ENCODE assay signal across 8 cellular contexts in the genomic region with DNA sequence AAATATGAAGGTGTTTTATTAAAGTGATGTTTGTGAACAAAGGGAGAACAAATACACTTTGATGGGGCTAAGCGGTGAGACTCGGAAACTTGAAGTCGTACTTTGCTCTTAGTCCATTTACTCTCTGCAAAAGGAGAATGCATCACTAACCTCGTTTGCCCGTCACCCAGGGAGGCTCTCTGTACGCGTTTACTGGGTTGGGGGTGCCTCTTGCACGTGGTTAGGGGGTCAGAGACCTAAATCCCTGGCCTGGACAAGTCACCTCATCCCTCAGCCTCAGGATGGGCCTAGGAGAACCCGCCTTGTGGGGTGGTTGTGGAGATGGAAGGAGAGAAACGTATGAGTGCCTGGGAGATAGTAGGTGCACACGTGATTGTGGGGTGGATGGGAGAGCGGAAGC. TPM values are rescaled to one million over a fixed set of nuclear protein-coding genes. Genes with fewer than 3 reads are reported as not detected.
DNase-seq lines count a peak whose midpoint lies in the region; ATAC-seq, FAIRE-seq and TF ChIP-seq lines count a peak whose summit lies in the region.

No MANE protein-coding gene starts in this region.

- peaks cover 0 to 5% (median 4%) of the 10 kb centered on the region in 3 donors for H3K27me3 Mint-ChIP-seq in CD14-positive monocyte (ENCODE audit: low read depth in 3 of 3)

- intact Hi-C loops in CD14-positive monocyte (cut with micrococcal nuclease): loop anchor here (5.0 to 10.0 kb wide), 2 partner anchors 242 to 249 kb away; a partner anchor contains a TSS

- peak overlapping the region; percentile 96 for H2AFZ ChIP-seq in MM.1S (ENCODE audit: low read length)
- H2AFZ ChIP-seq in neuron (ENCODE audit: low read depth, low read length): peak overlapping the region; percentile 75

- H3K9me2 ChIP-seq in MM.1S (replicated peaks; ENCODE audit: insufficient read depth, low read length): no peaks in the 10 kb centered on the region

- ATAC-seq in esophagus mucosa (no peak), HG03520 (IDR thresholded peaks at IDR 0.05; ENCODE audit: unreplicated experiment) (no peak)

- H3K4me2 ChIP-seq in MM.1S (ENCODE audit: low read depth, low read length): peak overlapping the region; percentile 84

- H3K4me3 Mint-ChIP-seq in CD14-positive monocyte: peak overlapping the region; percentile 87 to 93

- TF ChIP-seq CTCF in CD14-positive monocyte (IDR thresholded peaks at IDR 0.05): no peak
- no peak for TF ChIP-seq CTCF in MM.1S (IDR thresholded peaks at IDR 0.05; ENCODE audit: low read length)

- peak overlapping the region; percentile 79 to 90 (median 87) for H3K27ac Mint-ChIP-seq in CD14-positive monocyte

- no peak for DNase-seq in CD14-positive monocyte (ENCODE audit: low spot score)
- no peak for DNase-seq in MM.1S
- no peak for DNase-seq in RCC 7860 (ENCODE audit: low spot score)
- no peak for DNase-seq in NCI-H748 (lab: John Stamatoyannopoulos, UW; ENCODE audit: unreplicated experiment)

- H3K4me1 ChIP-seq in MM.1S (ENCODE audit: low read length) (peaks cover 14% of the 10 kb centered on the region), neuron (ENCODE audit: insufficient read depth, low read length) (peaks cover 13% of the 10 kb centered on the region)

- H3K4me3 ChIP-seq in MM.1S (ENCODE audit: low read length) (peak overlapping the region; percentile 37), neuron (ENCODE audit: low read length) (peak overlapping the region; percentile 34)

- peak overlapping the region; percentile 25; the same call in 1 of the 2 replicates for H3K9ac ChIP-seq in MM.1S (ENCODE audit: low read length)

- peaks cover 0 to 1% (median 0%) of the 10 kb centered on the region in 7 donors for H3K9me3 Mint-ChIP-seq in CD14-positive monocyte

- H3F3A ChIP-seq in MM.1S (ENCODE audit: insufficient read depth, low read length): no peaks in the 10 kb centered on the region

- H3K79me2 ChIP-seq in MM.1S (ENCODE audit: low read length): no peaks in the 10 kb centered on the region; the same call in 1 of the 2 replicates

- no peaks in the 10 kb centered on the region for H4K20me1 ChIP-seq in MM.1S (ENCODE audit: insufficient read depth, low read length)

- no peak for FAIRE-seq in RCC 7860 (lab: Jason Lieb, UNC)

- H3K36me3 ChIP-seq in MM.1S (replicated peaks; ENCODE audit: insufficient read depth, low read length): no peaks in the 10 kb centered on the region
- no peaks in the 10 kb centered on the region for H3K36me3 ChIP-seq in neuron (ENCODE audit: insufficient read depth, low read length)

- H3K9me3 ChIP-seq in MM.1S (replicated peaks; ENCODE audit: insufficient read depth, low read length) (no peaks in the 10 kb centered on the region), neuron (ENCODE audit: low read length) (peaks cover 8% of the 10 kb centered on the region)

- peaks cover 1 to 3% of the 10 kb centered on the region in 2 donors for H3K36me3 Mint-ChIP-seq in CD14-positive monocyte

- no peak overlapping the region for H3K27ac ChIP-seq in MM.1S (ENCODE audit: low read length)
- H3K27ac ChIP-seq in cingulate gyrus (ENCODE audit: low read depth, low read length): peak overlapping the region; percentile 87

- peaks cover 24% of the 10 kb centered on the region for H3K4me1 Mint-ChIP-seq in CD14-positive monocyte

- H3K27me3 ChIP-seq in MM.1S (replicated peaks; ENCODE audit: insufficient read depth, low read length) (no peaks in the 10 kb centered on the region), neuron (ENCODE audit: insufficient read depth, low read length) (no peaks in the 10 kb centered on the region)

RNA-seq across cellular contexts. Expression of a gene that starts 0.8 kb away (rescaled TPM):
- 10 to 100 TPM; 12.5 to 14.6 TPM for polyA plus RNA-seq in CD14-positive monocyte
- 12.6 TPM for total RNA-seq in esophagus mucosa

RNA-seq across cellular contexts. Expression of a gene that starts 40.1 kb away (rescaled TPM):
- under 1 TPM in 1 of 2 donors, not detected in 1; 0.65 TPM for polyA plus RNA-seq in CD14-positive monocyte
- not detected for total RNA-seq in esophagus mucosa
